ENCODE assay signal across 8 cellular contexts in the genomic region with DNA sequence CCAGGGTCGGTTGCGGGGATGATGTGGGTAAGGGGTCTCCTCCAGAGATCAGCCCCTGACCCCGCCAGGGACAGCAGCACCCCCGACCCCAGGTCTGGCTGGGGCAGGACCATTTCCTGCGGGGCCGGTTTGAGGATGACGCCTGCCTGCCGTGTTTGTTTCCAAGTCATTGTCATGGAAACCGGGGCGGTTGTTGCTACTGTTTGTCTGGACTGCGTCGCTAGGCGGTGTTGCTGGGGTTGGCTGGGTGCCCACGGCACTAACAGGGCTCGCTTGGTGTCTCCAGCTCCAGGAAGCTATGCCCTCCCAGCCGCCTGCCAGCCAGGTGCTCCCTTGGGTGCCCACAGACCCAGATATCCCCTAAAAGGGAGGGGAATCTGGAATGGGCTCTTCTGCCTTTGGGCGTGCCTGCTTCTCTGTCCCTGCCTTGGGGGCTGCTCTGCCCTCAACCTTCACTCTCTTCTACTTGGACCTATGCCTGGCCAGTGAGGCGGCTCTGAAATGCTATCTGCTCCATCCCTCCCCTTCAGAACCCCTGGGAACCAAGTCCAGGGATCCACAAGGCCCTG. TPM values are rescaled to one million over a fixed set of nuclear protein-coding genes. Genes with fewer than 3 reads are reported as not detected.
DNase-seq lines count a peak whose midpoint lies in the region; ATAC-seq and TF ChIP-seq lines count a peak whose summit lies in the region.

No MANE protein-coding gene starts in this region.

- H3K27ac ChIP-seq in RWPE2 (ENCODE audit: poor library complexity, severe bottlenecking) (peak overlapping the region; percentile 93), neural cell (ENCODE audit: low read length) (no peak overlapping the region)

- no peak overlapping the region for H3K4me3 ChIP-seq in RWPE2 (ENCODE audit: severe bottlenecking)
- H3K4me3 ChIP-seq in fibroblast of the aortic adventitia (ENCODE audit: low read depth, low read length) = peak overlapping the region; percentile 33
- no peak overlapping the region for H3K4me3 ChIP-seq in neural cell (ENCODE audit: low read length)

- H3K9me3 Mint-ChIP-seq in stimulated activated naive CD8-positive, alpha-beta T cell treated with anti-CD3 and anti-CD28 coated beads, Interleukin-15, Interleukin-2, amounts not matched to agents 100 ng/mL and 50 ng/mL, for 24 hours = no peaks in the 10 kb centered on the region

- peaks cover 5% of the 10 kb centered on the region for H3K79me2 ChIP-seq in neural cell (replicated peaks; ENCODE audit: insufficient read depth, low read length)

- no peaks in the 10 kb centered on the region; the same call in 1 of the 2 replicates for H3K36me3 ChIP-seq in RWPE2 (ENCODE audit: low read depth)
- no peaks in the 10 kb centered on the region for H3K36me3 ChIP-seq in neural cell (ENCODE audit: insufficient read depth, low read length)

- no peaks in the 10 kb centered on the region for H3K36me3 Mint-ChIP-seq in stimulated activated naive CD8-positive, alpha-beta T cell treated with anti-CD3 and anti-CD28 coated beads, Interleukin-15, Interleukin-2, amounts not matched to agents 100 ng/mL and 50 ng/mL, for 24 hours (ENCODE audit: low read depth)

- no peaks in the 10 kb centered on the region for H3F3A ChIP-seq in neural cell (ENCODE audit: insufficient read depth, low read length, poor library complexity, severe bottlenecking)

- H2AFZ ChIP-seq in neural cell (ENCODE audit: low read depth, low read length) = no peak overlapping the region

- ATAC-seq in GM21717 (IDR thresholded peaks at IDR 0.05; ENCODE audit: unreplicated experiment) (peak; percentile 27), RWPE2 (ENCODE audit: low read depth) (peak; percentile 35)

- no peaks in the 10 kb centered on the region for H3K9me3 ChIP-seq in RWPE2 (ENCODE audit: severe bottlenecking)
- no peaks in the 10 kb centered on the region for H3K9me3 ChIP-seq in neural cell (ENCODE audit: low read length)

- H3K4me2 ChIP-seq in neural cell (ENCODE audit: low read length) = no peak overlapping the region

- no peak for TF ChIP-seq CTCF in RWPE2 (IDR thresholded peaks at IDR 0.05; ENCODE audit: poor library complexity, severe bottlenecking)
- no peak for TF ChIP-seq CTCF in fibroblast of the aortic adventitia (IDR thresholded peaks at IDR 0.05; ENCODE audit: insufficient read depth, low read length)
- peak; percentile 35 for TF ChIP-seq CTCF in neural cell (IDR thresholded peaks at IDR 0.05; ENCODE audit: poor library complexity, severe bottlenecking)

- peaks cover 32% of the 10 kb centered on the region for H3K4me1 ChIP-seq in RWPE2 (ENCODE audit: insufficient read depth, poor library complexity, severe bottlenecking)

- H4K20me1 ChIP-seq in neural cell (ENCODE audit: insufficient read depth) = no peaks in the 10 kb centered on the region

- TF ChIP-seq RAD21 in neural cell (conservative IDR thresholded peaks at IDR 0.05) = no peak

- H3K27me3 ChIP-seq in RWPE2 (ENCODE audit: insufficient read depth, poor library complexity, severe bottlenecking) (no peaks in the 10 kb centered on the region), neural cell (ENCODE audit: insufficient read depth, low read depth, low read length) (peaks cover 19% of the 10 kb centered on the region)

- H3K9me2 ChIP-seq in neural cell (ENCODE audit: insufficient read depth, low read length) = no peaks in the 10 kb centered on the region

- DNase-seq in COLO668 (lab: John Stamatoyannopoulos, UW; ENCODE audit: unreplicated experiment) (peak; percentile 99), LoVo (ENCODE audit: low spot score) (peak; percentile 92), RWPE2 (ENCODE audit: low spot score) (peak; percentile 99), fibroblast of the aortic adventitia (ENCODE audit: low read depth) (peak; percentile 95)
- DNase-seq in activated effector memory CD4-positive, alpha-beta T cell treated with anti-CD3 and anti-CD28 coated beads, Interleukin-2, amount 50 U/mL, for 16 hours = peak; percentile 97

- peaks cover 57% of the 10 kb centered on the region for H3K4me1 Mint-ChIP-seq in stimulated activated naive CD8-positive, alpha-beta T cell treated with anti-CD3 and anti-CD28 coated beads, Interleukin-15, Interleukin-2, amounts not matched to agents 100 ng/mL and 50 ng/mL, for 24 hours (ENCODE audit: low read depth)

- H3K9ac ChIP-seq in neural cell (ENCODE audit: low read length) = peak overlapping the region; percentile 13

- peak; percentile 77 for TF ChIP-seq EP300 in neural cell (conservative IDR thresholded peaks at IDR 0.05; ENCODE audit: poor library complexity, severe bottlenecking)

- peaks cover 8% of the 10 kb centered on the region for H3K27me3 Mint-ChIP-seq in stimulated activated naive CD8-positive, alpha-beta T cell treated with anti-CD3 and anti-CD28 coated beads, Interleukin-15, Interleukin-2, amounts not matched to agents 100 ng/mL and 50 ng/mL, for 24 hours

- H3K27ac Mint-ChIP-seq in stimulated activated naive CD8-positive, alpha-beta T cell treated with anti-CD3 and anti-CD28 coated beads, Interleukin-15, Interleukin-2, amounts not matched to agents 100 ng/mL and 50 ng/mL, for 24 hours = peak overlapping the region; percentile 95

- peak overlapping the region; percentile 77 for H3K4me3 Mint-ChIP-seq in stimulated activated naive CD8-positive, alpha-beta T cell treated with anti-CD3 and anti-CD28 coated beads, Interleukin-15, Interleukin-2, amounts not matched to agents 100 ng/mL and 50 ng/mL, for 24 hours

TF ChIP-seq in neural cell, 6 proteins besides CTCF, POLR2A, EP300 and RAD21:
- TF ChIP-seq POLR2AphosphoS5 (IDR thresholded peaks at IDR 0.05) (peak; percentile 51), SMC3 (conservative IDR thresholded peaks at IDR 0.05; ENCODE audit: poor library complexity) (no peak), TAF1 (IDR thresholded peaks at IDR 0.05; ENCODE audit: low read depth) (no peak)
- TF ChIP-seq, protein P1, sequence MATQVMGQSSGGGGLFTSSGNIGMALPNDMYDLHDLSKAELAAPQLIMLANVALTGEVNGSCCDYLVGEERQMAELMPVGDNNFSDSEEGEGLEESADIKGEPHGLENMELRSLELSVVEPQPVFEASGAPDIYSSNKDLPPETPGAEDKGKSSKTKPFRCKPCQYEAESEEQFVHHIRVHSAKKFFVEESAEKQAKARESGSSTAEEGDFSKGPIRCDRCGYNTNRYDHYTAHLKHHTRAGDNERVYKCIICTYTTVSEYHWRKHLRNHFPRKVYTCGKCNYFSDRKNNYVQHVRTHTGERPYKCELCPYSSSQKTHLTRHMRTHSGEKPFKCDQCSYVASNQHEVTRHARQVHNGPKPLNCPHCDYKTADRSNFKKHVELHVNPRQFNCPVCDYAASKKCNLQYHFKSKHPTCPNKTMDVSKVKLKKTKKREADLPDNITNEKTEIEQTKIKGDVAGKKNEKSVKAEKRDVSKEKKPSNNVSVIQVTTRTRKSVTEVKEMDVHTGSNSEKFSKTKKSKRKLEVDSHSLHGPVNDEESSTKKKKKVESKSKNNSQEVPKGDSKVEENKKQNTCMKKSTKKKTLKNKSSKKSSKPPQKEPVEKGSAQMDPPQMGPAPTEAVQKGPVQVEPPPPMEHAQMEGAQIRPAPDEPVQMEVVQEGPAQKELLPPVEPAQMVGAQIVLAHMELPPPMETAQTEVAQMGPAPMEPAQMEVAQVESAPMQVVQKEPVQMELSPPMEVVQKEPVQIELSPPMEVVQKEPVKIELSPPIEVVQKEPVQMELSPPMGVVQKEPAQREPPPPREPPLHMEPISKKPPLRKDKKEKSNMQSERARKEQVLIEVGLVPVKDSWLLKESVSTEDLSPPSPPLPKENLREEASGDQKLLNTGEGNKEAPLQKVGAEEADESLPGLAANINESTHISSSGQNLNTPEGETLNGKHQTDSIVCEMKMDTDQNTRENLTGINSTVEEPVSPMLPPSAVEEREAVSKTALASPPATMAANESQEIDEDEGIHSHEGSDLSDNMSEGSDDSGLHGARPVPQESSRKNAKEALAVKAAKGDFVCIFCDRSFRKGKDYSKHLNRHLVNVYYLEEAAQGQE (IDR thresholded peaks at IDR 0.05; ENCODE audit: borderline replicate concordance) = no peak
TF ChIP-seq in neural cell: peak in this region for 1.

RNA-seq across cellular contexts. Expression of a gene that starts 4.7 kb away (rescaled TPM):
- 9.4 and 28.4 TPM in 2 replicates for total RNA-seq in fibroblast of the aortic adventitia (ENCODE audit: low replicate concordance)
- 0.58 and 0.82 TPM in 2 replicates for polyA plus RNA-seq in neural cell
- polyA minus RNA-seq in neural cell = 1.2 TPM in 1 of 2 replicates, not detected in the other

RNA-seq across cellular contexts. Expression of a gene that starts 7.3 kb away (rescaled TPM):
- 32.9 and 54.3 TPM in 2 replicates for total RNA-seq in fibroblast of the aortic adventitia (ENCODE audit: low replicate concordance)
- 214 and 258 TPM in 2 replicates for polyA plus RNA-seq in neural cell
- polyA minus RNA-seq in neural cell = 85.4 and 87.6 TPM in 2 replicates

RNA-seq across cellular contexts. Expression of a gene that starts 9.1 kb away (rescaled TPM):
- 8.7 and 12.6 TPM in 2 replicates for total RNA-seq in fibroblast of the aortic adventitia (ENCODE audit: low replicate concordance)
- polyA plus RNA-seq in neural cell = 18.9 and 28.1 TPM in 2 replicates
- 9.3 and 12.7 TPM in 2 replicates for polyA minus RNA-seq in neural cell

RNA-seq across cellular contexts. Expression of a gene that starts 44.4 kb away (rescaled TPM):
- total RNA-seq in fibroblast of the aortic adventitia (ENCODE audit: low replicate concordance) = 4.0 and 6.7 TPM in 2 replicates
- 19.5 and 26.6 TPM in 2 replicates for polyA plus RNA-seq in neural cell
- polyA minus RNA-seq in neural cell = 21.2 and 26.3 TPM in 2 replicates
